24 cellular contexts compared by ENCODE assay signal in genomic region chr6:168778201-168778600, GRCh38.
DNase-seq lines count a peak whose midpoint lies in the region; ATAC-seq and TF ChIP-seq lines count a peak whose summit lies in the region.
"Had no signal": no experiment of that assay in that cellular context is flagged by ENCODE, and none has a peak within 500 bp of the region (broad histone marks: within the 10 kb centered on the region; RNA-seq: fewer than 3 reads in every experiment).

No MANE protein-coding gene starts in this region.

- H3K79me2 ChIP-seq in mesendoderm (ENCODE audit: control insufficient read depth, insufficient read depth, low read length), result no peaks in the 10 kb centered on the region

- no peak overlapping the region for H2AK5ac ChIP-seq in mesendoderm (ENCODE audit: low read length)

- H3K27ac ChIP-seq in VCaP, result peak overlapping the region; percentile 86
- no peak overlapping the region for H3K27ac ChIP-seq in heart right ventricle
- H3K27ac ChIP-seq in mesendoderm (ENCODE audit: low read depth, low read length), result no peak overlapping the region
- H3K27ac ChIP-seq: HL-60, skin epidermis, thyroid gland had no signal

- no peak overlapping the region for H3K9ac ChIP-seq in mesendoderm (ENCODE audit: low read length)

- intact Hi-C loops in heart right ventricle (cut with DNase I), result no loop called here

- ATAC-seq in heart right ventricle, result peak; percentile 69 to 97 (median 82)
- ATAC-seq: activated T-cell treated with anti-CD3 and anti-CD28 coated beads, Interleukin-2, amount 50 U/mL, for 4 hours; natural killer cell; stimulated activated effector memory CD8-positive, alpha-beta T cell treated with anti-CD3 and anti-CD28 coated beads, Interleukin-12 subunit alpha, Interleukin-12 subunit beta, amount 100 ng/mL, for 72 hours; T-cell had no signal

- no peak overlapping the region for H2BK120ac ChIP-seq in mesendoderm (ENCODE audit: low read depth, low read length)

- DNase-seq in heart right ventricle, result peak; percentile 32 to 57
- peak; percentile 48 for DNase-seq in mucosa of gallbladder (ENCODE audit: low spot score)
- DNase-seq in stromal cell of bone marrow (ENCODE audit: low read depth), result peak; percentile 46
- DNase-seq in T-helper 9 cell, result no peak
- no peak for DNase-seq in HK-2 (ENCODE audit: unreplicated experiment)
- no peak for DNase-seq in HT-29 (ENCODE audit: low spot score)
- no peak for DNase-seq in mesendoderm
- DNase-seq: activated CD8-positive, alpha-beta memory T cell treated with anti-CD3 and anti-CD28 coated beads for 24 hours; activated naive CD4-positive, alpha-beta T cell treated with anti-CD3 and anti-CD28 coated beads, Interleukin-2, amount 10 ng/mL, durations not matched to agents 7 days and 5 days; activated T-cell treated with anti-CD3 and anti-CD28 coated beads, Interleukin-2, amount 50 U/mL, for 4 hours; Calu3; natural killer cell; NCI-H1092; NCI-H187 treated with DMSO at 0.1 percent for 48 hours; NCI-H2227 treated with DMSO at 0.1 percent for 48 hours; NCI-H748 treated with DMSO at 0.1 percent for 48 hours; posterior cingulate gyrus; stimulated activated CD4-positive, alpha-beta T cell treated with anti-CD3 and anti-CD28 coated beads, Interleukin-1b, Interleukin-23, amount 100 ng/mL, for 48 hours; T-cell had no signal

- H2BK5ac ChIP-seq in mesendoderm (ENCODE audit: low read length), result no peak overlapping the region

- no peak overlapping the region for H3K4ac ChIP-seq in mesendoderm (ENCODE audit: low read depth, low read length)

- H3K4me3 ChIP-seq in heart right ventricle (no peak overlapping the region), mesendoderm (ENCODE audit: low read length) (no peak overlapping the region)
- H3K4me3 ChIP-seq: skin epidermis, thyroid gland had no signal

- H3K9me3 ChIP-seq in heart right ventricle, result peaks cover 0 to 39% (median 14%) of the 10 kb centered on the region in 11 donors
- H3K9me3 ChIP-seq: thyroid gland had no signal

- peaks cover 0 to 7% (median 0%) of the 10 kb centered on the region in 9 donors for H3K4me1 ChIP-seq in heart right ventricle
- no peaks in the 10 kb centered on the region for H3K4me1 ChIP-seq in mesendoderm (ENCODE audit: control insufficient read depth, low read depth, low read length)
- H3K4me1 ChIP-seq: thyroid gland had no signal

- H3K36me3 ChIP-seq in heart right ventricle (no peaks in the 10 kb centered on the region), mesendoderm (ENCODE audit: control insufficient read depth, insufficient read depth, low read length) (no peaks in the 10 kb centered on the region)
- H3K36me3 ChIP-seq: thyroid gland had no signal

- H3K79me1 ChIP-seq in mesendoderm (ENCODE audit: low read length), result no peaks in the 10 kb centered on the region

- H3K27me3 ChIP-seq in heart right ventricle, result peaks cover 0 to 21% (median 0%) of the 10 kb centered on the region in 7 donors
- no peaks in the 10 kb centered on the region for H3K27me3 ChIP-seq in mesendoderm (ENCODE audit: insufficient read depth, low read length, poor library complexity)
- H3K27me3 ChIP-seq: thyroid gland had no signal

- H3K18ac ChIP-seq in mesendoderm (ENCODE audit: low read length), result no peak overlapping the region

- no peak overlapping the region for H3K56ac ChIP-seq in mesendoderm (ENCODE audit: low read length)

- TF ChIP-seq CTCF in VCaP (conservative IDR thresholded peaks at IDR 0.05) (no peak), heart right ventricle (IDR thresholded peaks at IDR 0.05) (no peak)

- no peak overlapping the region for H2BK15ac ChIP-seq in mesendoderm (replicated peaks; ENCODE audit: low read depth)

- no peak overlapping the region for H4K8ac ChIP-seq in mesendoderm (ENCODE audit: low read depth, low read length)

- H3K4me2 ChIP-seq in mesendoderm (ENCODE audit: low read length), result no peak overlapping the region

- no peak overlapping the region for H3K23ac ChIP-seq in mesendoderm (ENCODE audit: low read length)

- WGBS in heart right ventricle, 2 donors, result 56 to 66% methylated on average over 7 of the region's 7 CpGs
- no CpG with 5 or more reads among the region's 7 CpGs for WGBS in mesendoderm (ENCODE audit: extremely low coverage, insufficient coverage, low lambda C conversion rate)

- H4K5ac ChIP-seq in mesendoderm (ENCODE audit: low read length), result no peak overlapping the region

Comparison
In these comparisons a context has a peak if more than half of its experiments do, and no peak if none do; other contexts are left out.
1. DNase-seq: peak in heart right ventricle (2 of 2), mucosa of gallbladder (single experiment) and stromal cell of bone marrow (single experiment); none in T-helper 9 cell (single experiment), HK-2 (single experiment), HT-29 (single experiment) and mesendoderm (single experiment).